Comparison of ENCODE assay signal across 23 cellular contexts in the genomic region with DNA sequence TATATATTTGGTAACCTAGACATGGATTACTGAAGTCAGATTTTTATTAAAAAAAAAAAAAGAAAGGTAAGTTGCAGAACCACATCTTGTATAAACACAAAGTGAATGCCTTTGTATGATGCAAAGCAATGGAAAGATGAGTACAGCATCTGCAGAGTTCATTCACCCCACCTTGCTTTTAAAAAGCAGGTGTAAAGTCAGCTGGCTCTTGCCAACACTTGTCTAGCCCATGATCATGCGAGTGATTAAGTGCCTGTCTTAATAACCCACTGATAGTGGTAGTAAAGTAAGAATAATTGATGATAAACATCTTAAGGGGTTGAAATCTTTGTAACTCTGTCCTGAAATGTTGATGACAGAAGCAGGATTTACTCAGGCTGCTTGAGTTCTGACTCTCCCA.
"Had no signal": no experiment of that assay in that cellular context is flagged by ENCODE, and none has a peak within 500 bp of the region (broad histone marks: within the 10 kb centered on the region; RNA-seq: fewer than 3 reads in every experiment).

No MANE protein-coding gene starts in this region.

- H3K36me3 Mint-ChIP-seq: naive thymus-derived CD4-positive, alpha-beta T cell; natural killer cell treated with Interleukin-12 subunit alpha and Interleukin-12 subunit beta and Interleukin-15 and Interleukin-18, amount 100 ng/mL, for 72 hours; stimulated activated memory B cell treated with anti-CD40 and anti-IgM and Interleukin-4, amounts not matched to agents 10 μg/mL and 1 μg/mL and 100 μg/mL, for 72 hours; type B pancreatic cell had no signal

- H3K9me3 ChIP-seq: mucosa of descending colon, ovary, right atrium auricular region, right lobe of liver, vagina had no signal

- H3K4me3 Mint-ChIP-seq: naive thymus-derived CD4-positive, alpha-beta T cell; natural killer cell treated with Interleukin-12 subunit alpha and Interleukin-12 subunit beta and Interleukin-15 and Interleukin-18, amount 100 ng/mL, for 72 hours; stimulated activated memory B cell treated with anti-CD40 and anti-IgM and Interleukin-4, amounts not matched to agents 10 μg/mL and 1 μg/mL and 100 μg/mL, for 72 hours; stimulated activated naive CD8-positive, alpha-beta T cell treated with anti-CD3 and anti-CD28 coated beads, Interleukin-15, amount 100 ng/mL, for 72 hours; type B pancreatic cell had no signal

- H3K27ac Mint-ChIP-seq: naive thymus-derived CD4-positive, alpha-beta T cell; natural killer cell treated with Interleukin-12 subunit alpha and Interleukin-12 subunit beta and Interleukin-15 and Interleukin-18, amount 100 ng/mL, for 72 hours; progenitor cell of endocrine pancreas; stimulated activated memory B cell treated with anti-CD40 and anti-IgM and Interleukin-4, amounts not matched to agents 10 μg/mL and 1 μg/mL and 100 μg/mL, for 72 hours; stimulated activated naive CD8-positive, alpha-beta T cell treated with anti-CD3 and anti-CD28 coated beads, Interleukin-15, amount 100 ng/mL, for 72 hours; type B pancreatic cell had no signal

- ATAC-seq: mucosa of descending colon; naive thymus-derived CD4-positive, alpha-beta T cell; natural killer cell treated with Interleukin-12 subunit alpha and Interleukin-12 subunit beta and Interleukin-15 and Interleukin-18, amount 100 ng/mL, for 72 hours; right lobe of liver; stimulated activated memory B cell treated with anti-CD40 and anti-IgM and Interleukin-4, amounts not matched to agents 10 μg/mL and 1 μg/mL and 100 μg/mL, for 72 hours; stimulated activated naive CD8-positive, alpha-beta T cell treated with anti-CD3 and anti-CD28 coated beads, Interleukin-15, amount 100 ng/mL, for 72 hours had no signal

- H3K27ac ChIP-seq: left ventricle myocardium inferior, ovary, right atrium auricular region, right lobe of liver, tibial nerve, vagina had no signal

- H3K4me3 ChIP-seq: left ventricle myocardium inferior, lung, mucosa of descending colon, ovary, right atrium auricular region, right lobe of liver, smooth muscle cell, tibial nerve, vagina had no signal

- H3K4me1 ChIP-seq: right atrium auricular region, right lobe of liver, tibial nerve, vagina had no signal

- H3K27me3 Mint-ChIP-seq: natural killer cell treated with Interleukin-12 subunit alpha and Interleukin-12 subunit beta and Interleukin-15 and Interleukin-18, amount 100 ng/mL, for 72 hours; stimulated activated memory B cell treated with anti-CD40 and anti-IgM and Interleukin-4, amounts not matched to agents 10 μg/mL and 1 μg/mL and 100 μg/mL, for 72 hours; stimulated activated naive CD8-positive, alpha-beta T cell treated with anti-CD3 and anti-CD28 coated beads, Interleukin-15, amount 100 ng/mL, for 72 hours; type B pancreatic cell had no signal

- H3K27me3 ChIP-seq: ovary, right atrium auricular region, right lobe of liver, tibial nerve, vagina had no signal

- DNase-seq: islet precursor cell; left ventricle myocardium inferior; midbrain; mucosa of descending colon; naive thymus-derived CD4-positive, alpha-beta T cell; ovary; right lobe of liver; stimulated activated CD4-positive, alpha-beta T cell treated with anti-CD3 and anti-CD28 coated beads, Interleukin-1b, Interleukin-23, amount 100 ng/mL, for 48 hours; stimulated activated CD4-positive, alpha-beta T cell treated with anti-CD3 and anti-CD28 coated beads, Interleukin-2, amount 100 ng/mL, for 48 hours; stimulated activated CD4-positive, alpha-beta T cell treated with anti-CD3 and anti-CD28 coated beads, Interleukin-4, amount 100 ng/mL, for 4 hours; stimulated activated CD8-positive, alpha-beta memory T cell treated with anti-CD3 and anti-CD28 coated beads, Interleukin-4, amount 100 ng/mL, for 48 hours; stimulated activated naive CD4-positive, alpha-beta T cell treated with Interleukin-2 at 50 U/mL for 16 hours; stimulated activated naive CD8-positive, alpha-beta T cell treated with anti-CD3 and anti-CD28 coated beads, Interleukin-15, amount 100 ng/mL, for 72 hours; substantia nigra had no signal

- H3K4me1 Mint-ChIP-seq: naive thymus-derived CD4-positive, alpha-beta T cell; stimulated activated memory B cell treated with anti-CD40 and anti-IgM and Interleukin-4, amounts not matched to agents 10 μg/mL and 1 μg/mL and 100 μg/mL, for 72 hours; stimulated activated naive CD8-positive, alpha-beta T cell treated with anti-CD3 and anti-CD28 coated beads, Interleukin-15, amount 100 ng/mL, for 72 hours had no signal

- H3K36me3 ChIP-seq: left ventricle myocardium inferior, ovary, right atrium auricular region, right lobe of liver, tibial nerve, vagina had no signal
